1 cellular context compared by ENCODE assay signal in the genomic region with DNA sequence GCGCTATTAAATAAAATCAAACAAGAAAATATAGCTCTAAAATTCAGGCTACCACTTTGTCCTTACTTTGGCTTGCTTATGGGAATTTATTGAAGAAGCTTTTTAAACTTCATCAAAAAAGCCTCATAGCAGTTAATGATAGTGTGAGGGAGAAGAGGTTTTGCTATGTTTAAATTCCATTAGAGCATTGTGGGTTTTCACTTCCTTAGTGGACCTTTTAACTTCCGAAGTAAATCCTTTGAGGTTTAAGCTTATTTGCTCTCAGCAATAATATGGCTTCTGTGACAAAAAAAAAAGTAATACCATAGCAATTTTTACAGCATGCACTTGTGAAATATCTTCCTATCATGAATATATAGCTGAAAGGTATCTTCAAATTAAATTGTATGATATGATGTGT.
TF ChIP-seq lines count a peak whose summit lies in the region.

No MANE protein-coding gene starts in this region.

TF ChIP-seq in GM23338, 12 proteins besides CTCF, POLR2A, EP300 and RAD21 (continued from another document):
- TF ChIP-seq, protein P1, sequence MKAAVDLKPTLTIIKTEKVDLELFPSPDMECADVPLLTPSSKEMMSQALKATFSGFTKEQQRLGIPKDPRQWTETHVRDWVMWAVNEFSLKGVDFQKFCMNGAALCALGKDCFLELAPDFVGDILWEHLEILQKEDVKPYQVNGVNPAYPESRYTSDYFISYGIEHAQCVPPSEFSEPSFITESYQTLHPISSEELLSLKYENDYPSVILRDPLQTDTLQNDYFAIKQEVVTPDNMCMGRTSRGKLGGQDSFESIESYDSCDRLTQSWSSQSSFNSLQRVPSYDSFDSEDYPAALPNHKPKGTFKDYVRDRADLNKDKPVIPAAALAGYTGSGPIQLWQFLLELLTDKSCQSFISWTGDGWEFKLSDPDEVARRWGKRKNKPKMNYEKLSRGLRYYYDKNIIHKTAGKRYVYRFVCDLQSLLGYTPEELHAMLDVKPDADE (IDR thresholded peaks at IDR 0.05) = no peak
